In the genomic region with DNA sequence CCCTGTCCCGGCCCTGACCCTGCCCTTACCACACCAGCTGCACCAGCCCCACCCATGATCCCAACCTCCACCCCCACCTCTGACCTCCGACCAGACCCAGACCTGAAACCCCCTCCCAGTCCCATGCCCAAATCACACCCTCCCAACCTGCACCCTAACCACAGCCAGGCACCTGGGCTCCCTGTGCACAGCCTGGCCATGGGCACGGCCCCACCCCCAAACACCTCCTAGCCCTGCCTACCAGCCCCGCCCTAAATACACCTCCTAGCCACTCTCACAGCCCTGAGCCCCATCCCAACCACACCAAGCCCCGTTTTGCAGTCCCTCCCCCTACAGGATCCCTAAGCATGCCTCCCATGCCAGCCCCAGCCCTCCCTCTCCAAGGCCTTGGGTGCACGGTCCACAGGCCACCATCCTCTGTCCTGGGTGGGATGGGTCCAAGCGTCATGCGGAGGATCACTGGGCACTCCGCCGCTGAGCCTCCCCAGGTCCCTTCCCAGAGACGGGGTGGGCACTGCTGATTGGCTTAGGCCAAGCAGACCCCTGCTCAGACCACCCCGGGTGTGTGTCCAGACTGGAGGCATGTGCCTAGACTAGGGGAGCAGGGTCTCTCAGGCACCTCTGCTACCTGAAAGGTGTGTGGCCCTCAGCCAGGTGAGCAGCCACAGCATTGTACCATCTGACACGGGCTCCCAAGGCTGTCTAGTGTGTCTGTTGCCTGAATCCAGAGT, we compare ENCODE assay signal across 1 cellular context.
TF ChIP-seq lines count a peak whose summit lies in the region.

No MANE protein-coding gene starts in this region.

TF ChIP-seq in H1, 55 proteins besides CTCF, POLR2A, EP300 and RAD21:
- TF ChIP-seq CHD1 (IDR thresholded peaks at IDR 0.05; ENCODE audit: low read depth, low read length) (no peak), SIRT6 (IDR thresholded peaks at IDR 0.05; ENCODE audit: low read length) (no peak), GABPA (IDR thresholded peaks at IDR 0.05; ENCODE audit: borderline replicate concordance, insufficient read depth, low read length) (no peak), SIX5 (IDR thresholded peaks at IDR 0.05; ENCODE audit: low read depth, low read length) (no peak), KDM1A (IDR thresholded peaks at IDR 0.05; ENCODE audit: borderline replicate concordance, low read length) (no peak)
- TF ChIP-seq, protein P1, sequence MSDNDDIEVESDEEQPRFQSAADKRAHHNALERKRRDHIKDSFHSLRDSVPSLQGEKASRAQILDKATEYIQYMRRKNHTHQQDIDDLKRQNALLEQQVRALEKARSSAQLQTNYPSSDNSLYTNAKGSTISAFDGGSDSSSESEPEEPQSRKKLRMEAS (IDR thresholded peaks at IDR 0.05): no peak
